9 cellular contexts compared by ENCODE assay signal in genomic region chr18:72867721-72868665, GRCh38. TPM values are rescaled to one million over a fixed set of nuclear protein-coding genes. Genes with fewer than 3 reads are reported as not detected.
DNase-seq lines count a peak whose midpoint lies in the region; ATAC-seq and TF ChIP-seq lines count a peak whose summit lies in the region.
"Had no signal": no experiment of that assay in that cellular context is flagged by ENCODE, and none has a peak within 500 bp of the region (broad histone marks: within the 10 kb centered on the region; RNA-seq: fewer than 3 reads in every experiment).

Gene NETO1, minus strand, starts transcription at chr18:72867987. Its CDS starts 696 bp downstream, at chr18:72867291.

- H3K4me3 ChIP-seq in AG10803 (ENCODE audit: low read length), result peak within 1 kb of the TSS; percentile 41

- ATAC-seq in GM21717 (IDR thresholded peaks at IDR 0.05; ENCODE audit: unreplicated experiment), result peak; percentile 29
- ATAC-seq in HG03442 (IDR thresholded peaks at IDR 0.05; ENCODE audit: unreplicated experiment), result no peak
- ATAC-seq in HG03571 (IDR thresholded peaks at IDR 0.05; ENCODE audit: unreplicated experiment), result no peak

- DNase-seq in AG10803 (ENCODE audit: low read depth) (no peak), astrocyte of the hippocampus (ENCODE audit: low read depth, low spot score) (peak; percentile 68), mesothelial cell of epicardium (ENCODE audit: low spot score in 2 of 2, unreplicated experiment in 2 of 2) (peak in 1 of 2 experiments; percentile 43), mucosa of gallbladder (ENCODE audit: low spot score) (no peak), SHP77 treated with DMSO at 0.1 percent for 48 hours (lab: John Stamatoyannopoulos, UW) (no peak)
- DNase-seq: activated CD4-positive, alpha-beta T cell treated with anti-CD3 and anti-CD28 coated beads, Interleukin-2, amount 50 U/mL, for 1 hour had no signal

- no peaks in the 10 kb centered on the region for H3K9me3 Mint-ChIP-seq in mesothelial cell of epicardium

- H3K4me1 Mint-ChIP-seq in mesothelial cell of epicardium, result peaks cover 9% of the 10 kb centered on the region

- no peak for TF ChIP-seq CTCF in AG10803 (conservative IDR thresholded peaks at IDR 0.05; ENCODE audit: low read length)
- TF ChIP-seq CTCF in mesothelial cell of epicardium (IDR thresholded peaks at IDR 0.05; ENCODE audit: unreplicated experiment), result no peak

- peaks cover 92% of the 10 kb centered on the region for H3K27me3 Mint-ChIP-seq in mesothelial cell of epicardium (ENCODE audit: low read depth)

- no peak within 1 kb of the TSS for H3K27ac Mint-ChIP-seq in mesothelial cell of epicardium

- peak within 1 kb of the TSS; percentile 66 for H3K4me3 Mint-ChIP-seq in mesothelial cell of epicardium

- no peaks in the 10 kb centered on the region for H3K36me3 Mint-ChIP-seq in mesothelial cell of epicardium

RNA-seq across cellular contexts. Expression of gene NETO1, which starts in this region (rescaled TPM):
- not detected in 3 replicates for total RNA-seq in mesothelial cell of epicardium
- total RNA-seq in mucosa of gallbladder, result not detected
